1 cellular context compared by ENCODE assay signal in genomic region chr2:37231251-37232130, GRCh38.
TF ChIP-seq lines count a peak whose summit lies in the region.

CEBPZ (minus strand) TSS chr2:37231596; CDS start chr2:37231567, 29 bp downstream.
NDUFAF7 (plus strand) TSS chr2:37231658; CDS start chr2:37231706, 48 bp downstream.

TF ChIP-seq in HepG2, 621 proteins besides CTCF, POLR2A, EP300 and RAD21 (continued from another document and continues in another):
- TF ChIP-seq FOXP1 (IDR thresholded peaks at IDR 0.05) (no peak), FOXP1 (CRISPR knock-in tag; IDR thresholded peaks at IDR 0.05) (peak; percentile 23; the same call in 1 of the 2 replicates), ZNF350 (CRISPR knock-in tag; IDR thresholded peaks at IDR 0.05; ENCODE audit: borderline replicate concordance, low read depth) (peak; percentile 98), ZNF770 (CRISPR knock-in tag; IDR thresholded peaks at IDR 0.05) (no peak; the same call in 1 of the 2 replicates), HNF1A (IDR thresholded peaks at IDR 0.05; ENCODE audit: low read depth) (peak; percentile 30; the same call in 1 of the 2 replicates), HNF1A (CRISPR knock-in tag; IDR thresholded peaks at IDR 0.05; ENCODE audit: borderline replicate concordance) (peak; percentile 56; the same call in 1 of the 2 replicates), PHF5A (CRISPR knock-in tag; IDR thresholded peaks at IDR 0.05; ENCODE audit: low read depth, unreplicated experiment) (peak; percentile 93), ZNF839 (CRISPR knock-in tag; IDR thresholded peaks at IDR 0.05; ENCODE audit: borderline replicate concordance) (peak; percentile 96), ZNF574 (CRISPR knock-in tag; IDR thresholded peaks at IDR 0.05) (peak; percentile 94), ZNF367 (CRISPR knock-in tag; IDR thresholded peaks at IDR 0.05; ENCODE audit: borderline replicate concordance) (no peak), JUNB (CRISPR knock-in tag; IDR thresholded peaks at IDR 0.05; ENCODE audit: borderline replicate concordance) (no peak), POLR2AphosphoS5 (IDR thresholded peaks at IDR 0.05; ENCODE audit: low read depth, low read length) (peak; percentile 99), ERF (CRISPR knock-in tag; IDR thresholded peaks at IDR 0.05) (peak; percentile 86; the same call in 1 of the 2 replicates), ETV6 (CRISPR knock-in tag; conservative IDR thresholded peaks at IDR 0.05) (peak; percentile 73), AGO2 (optimal IDR thresholded peaks at IDR 0.05; ENCODE audit: low read depth, low read length) (no peak), ZNF431 (CRISPR knock-in tag; IDR thresholded peaks at IDR 0.05; ENCODE audit: borderline replicate concordance, low read depth) (peak; percentile 94), CERS6 (CRISPR knock-in tag; IDR thresholded peaks at IDR 0.05) (no peak; the same call in 1 of the 2 replicates), ATF1 (CRISPR knock-in tag; IDR thresholded peaks at IDR 0.05) (peak; percentile 93), CCAR2 (optimal IDR thresholded peaks at IDR 0.05; ENCODE audit: low read depth, low read length) (no peak), ZNF737 (CRISPR knock-in tag; IDR thresholded peaks at IDR 0.05; ENCODE audit: borderline replicate concordance) (peak; percentile 96; the same call in 1 of the 2 replicates), TBX2 (CRISPR knock-in tag; IDR thresholded peaks at IDR 0.05; ENCODE audit: borderline replicate concordance) (peak; percentile 71), NKX3-1 (CRISPR knock-in tag; IDR thresholded peaks at IDR 0.05) (peak; percentile 26), ZSCAN31 (CRISPR knock-in tag; IDR thresholded peaks at IDR 0.05; ENCODE audit: low read depth) (peak; percentile 96), ZBED4 (CRISPR knock-in tag; IDR thresholded peaks at IDR 0.05; ENCODE audit: borderline replicate concordance) (peak; percentile 74; the same call in 1 of the 2 replicates), FOSL2 (CRISPR knock-in tag; IDR thresholded peaks at IDR 0.05) (peak; percentile 56), ZNF143 (CRISPR knock-in tag; IDR thresholded peaks at IDR 0.05) (peak; percentile 49; the same call in 1 of the 2 replicates), ARID3A (IDR thresholded peaks at IDR 0.05; ENCODE audit: low read depth, low read length) (no peak), HNRNPUL1 (IDR thresholded peaks at IDR 0.05; ENCODE audit: low read depth, low read length) (no peak), ZNF609 (CRISPR knock-in tag; IDR thresholded peaks at IDR 0.05; ENCODE audit: borderline replicate concordance) (peak; percentile 59; the same call in 1 of the 2 replicates), GLMP (CRISPR knock-in tag; IDR thresholded peaks at IDR 0.05; ENCODE audit: borderline replicate concordance) (peak; percentile 82; the same call in 1 of the 2 replicates), MLX (CRISPR knock-in tag; IDR thresholded peaks at IDR 0.05) (0 out of 2 replicates have a peak, but pooled peaks have one; percentile 59)
